ENCODE assay signal across 1 cellular context in the genomic region with DNA sequence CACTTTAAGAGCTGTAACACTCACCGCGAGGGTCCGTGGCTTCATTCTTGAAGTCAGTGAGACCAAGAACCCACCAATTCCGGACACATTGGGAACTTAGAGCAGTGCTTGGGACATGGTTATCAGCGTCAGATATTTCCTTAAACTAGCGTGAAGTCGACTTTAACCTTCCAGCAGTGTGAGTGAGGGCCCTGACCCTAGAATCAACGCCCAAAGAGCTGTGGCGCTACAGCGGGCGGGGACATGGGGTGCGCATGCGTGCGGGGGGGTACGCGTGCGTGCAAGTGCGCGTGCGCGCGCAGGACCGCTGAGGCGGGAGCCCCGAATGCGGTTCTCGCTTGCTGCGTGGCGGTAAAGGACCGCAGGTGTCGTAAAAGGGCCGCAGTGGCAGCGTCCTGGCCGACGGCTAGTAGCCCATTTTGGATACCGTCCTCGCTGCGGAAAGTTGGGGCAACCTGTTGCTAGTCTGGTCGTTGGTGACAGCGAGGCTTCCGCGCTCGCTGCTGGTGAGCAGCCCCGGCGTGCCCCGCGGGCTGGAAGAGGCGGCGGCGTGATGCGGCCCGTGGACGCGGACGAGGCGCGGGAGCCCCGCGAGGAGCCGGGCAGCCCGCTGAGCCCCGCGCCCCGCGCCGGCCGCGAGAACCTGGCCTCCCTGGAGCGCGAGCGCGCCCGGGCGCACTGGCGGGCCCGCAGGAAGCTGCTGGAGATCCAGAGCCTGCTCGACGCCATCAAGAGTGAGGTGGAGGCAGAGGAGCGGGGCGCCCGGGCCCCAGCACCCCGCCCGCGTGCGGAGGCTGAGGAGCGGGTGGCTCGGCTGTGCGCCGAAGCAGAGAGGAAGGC.
A peak's percentile ranks its signal among the peaks of the same experiment; 100 is the strongest.
TF ChIP-seq lines count a peak whose summit lies in the region.

No MANE protein-coding gene starts in this region.

TF ChIP-seq in HepG2, 621 proteins besides CTCF, POLR2A, EP300 and RAD21 (continued from another document and continues in another):
- TF ChIP-seq, protein P1, sequence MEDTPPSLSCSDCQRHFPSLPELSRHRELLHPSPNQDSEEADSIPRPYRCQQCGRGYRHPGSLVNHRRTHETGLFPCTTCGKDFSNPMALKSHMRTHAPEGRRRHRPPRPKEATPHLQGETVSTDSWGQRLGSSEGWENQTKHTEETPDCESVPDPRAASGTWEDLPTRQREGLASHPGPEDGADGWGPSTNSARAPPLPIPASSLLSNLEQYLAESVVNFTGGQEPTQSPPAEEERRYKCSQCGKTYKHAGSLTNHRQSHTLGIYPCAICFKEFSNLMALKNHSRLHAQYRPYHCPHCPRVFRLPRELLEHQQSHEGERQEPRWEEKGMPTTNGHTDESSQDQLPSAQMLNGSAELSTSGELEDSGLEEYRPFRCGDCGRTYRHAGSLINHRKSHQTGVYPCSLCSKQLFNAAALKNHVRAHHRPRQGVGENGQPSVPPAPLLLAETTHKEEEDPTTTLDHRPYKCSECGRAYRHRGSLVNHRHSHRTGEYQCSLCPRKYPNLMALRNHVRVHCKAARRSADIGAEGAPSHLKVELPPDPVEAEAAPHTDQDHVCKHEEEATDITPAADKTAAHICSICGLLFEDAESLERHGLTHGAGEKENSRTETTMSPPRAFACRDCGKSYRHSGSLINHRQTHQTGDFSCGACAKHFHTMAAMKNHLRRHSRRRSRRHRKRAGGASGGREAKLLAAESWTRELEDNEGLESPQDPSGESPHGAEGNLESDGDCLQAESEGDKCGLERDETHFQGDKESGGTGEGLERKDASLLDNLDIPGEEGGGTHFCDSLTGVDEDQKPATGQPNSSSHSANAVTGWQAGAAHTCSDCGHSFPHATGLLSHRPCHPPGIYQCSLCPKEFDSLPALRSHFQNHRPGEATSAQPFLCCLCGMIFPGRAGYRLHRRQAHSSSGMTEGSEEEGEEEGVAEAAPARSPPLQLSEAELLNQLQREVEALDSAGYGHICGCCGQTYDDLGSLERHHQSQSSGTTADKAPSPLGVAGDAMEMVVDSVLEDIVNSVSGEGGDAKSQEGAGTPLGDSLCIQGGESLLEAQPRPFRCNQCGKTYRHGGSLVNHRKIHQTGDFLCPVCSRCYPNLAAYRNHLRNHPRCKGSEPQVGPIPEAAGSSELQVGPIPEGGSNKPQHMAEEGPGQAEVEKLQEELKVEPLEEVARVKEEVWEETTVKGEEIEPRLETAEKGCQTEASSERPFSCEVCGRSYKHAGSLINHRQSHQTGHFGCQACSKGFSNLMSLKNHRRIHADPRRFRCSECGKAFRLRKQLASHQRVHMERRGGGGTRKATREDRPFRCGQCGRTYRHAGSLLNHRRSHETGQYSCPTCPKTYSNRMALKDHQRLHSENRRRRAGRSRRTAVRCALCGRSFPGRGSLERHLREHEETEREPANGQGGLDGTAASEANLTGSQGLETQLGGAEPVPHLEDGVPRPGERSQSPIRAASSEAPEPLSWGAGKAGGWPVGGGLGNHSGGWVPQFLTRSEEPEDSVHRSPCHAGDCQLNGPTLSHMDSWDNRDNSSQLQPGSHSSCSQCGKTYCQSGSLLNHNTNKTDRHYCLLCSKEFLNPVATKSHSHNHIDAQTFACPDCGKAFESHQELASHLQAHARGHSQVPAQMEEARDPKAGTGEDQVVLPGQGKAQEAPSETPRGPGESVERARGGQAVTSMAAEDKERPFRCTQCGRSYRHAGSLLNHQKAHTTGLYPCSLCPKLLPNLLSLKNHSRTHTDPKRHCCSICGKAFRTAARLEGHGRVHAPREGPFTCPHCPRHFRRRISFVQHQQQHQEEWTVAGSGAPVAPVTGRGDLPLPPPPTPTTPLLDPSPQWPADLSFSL (CRISPR knock-in tag; IDR thresholded peaks at IDR 0.05), result no peak
- TF ChIP-seq THAP7 (CRISPR knock-in tag; IDR thresholded peaks at IDR 0.05) (no peak; the same call in 1 of the 2 replicates), FOXP1 (IDR thresholded peaks at IDR 0.05) (no peak), FOXP1 (CRISPR knock-in tag; IDR thresholded peaks at IDR 0.05) (no peak), PHF5A (CRISPR knock-in tag; IDR thresholded peaks at IDR 0.05; ENCODE audit: low read depth, unreplicated experiment) (peak; percentile 85), ZNF558 (CRISPR knock-in tag; IDR thresholded peaks at IDR 0.05; ENCODE audit: borderline replicate concordance) (no peak; the same call in 1 of the 2 replicates), SYNCRIP (IDR thresholded peaks at IDR 0.05; ENCODE audit: insufficient read depth, low read depth, low read length) (no peak), NCOA2 (CRISPR knock-in tag; IDR thresholded peaks at IDR 0.05) (peak; percentile 54; the same call in 1 of the 2 replicates), ESRRA (CRISPR knock-in tag; IDR thresholded peaks at IDR 0.05; ENCODE audit: low read depth) (peak; percentile 51), TFDP2 (CRISPR knock-in tag; IDR thresholded peaks at IDR 0.05) (peak; percentile 97), ZSCAN29 (CRISPR knock-in tag; conservative IDR thresholded peaks at IDR 0.05) (no peak), ZNF574 (CRISPR knock-in tag; IDR thresholded peaks at IDR 0.05) (peak; percentile 81; the same call in 1 of the 2 replicates), ATRX (CRISPR knock-in tag; IDR thresholded peaks at IDR 0.05; ENCODE audit: borderline replicate concordance) (no peak), ZNF577 (CRISPR knock-in tag; IDR thresholded peaks at IDR 0.05; ENCODE audit: borderline replicate concordance, low read depth) (no peak), HOXD1 (CRISPR knock-in tag; IDR thresholded peaks at IDR 0.05) (peak; percentile 32; the same call in 1 of the 2 replicates), ZNF333 (CRISPR knock-in tag; IDR thresholded peaks at IDR 0.05; ENCODE audit: borderline replicate concordance) (no peak), USF2 (IDR thresholded peaks at IDR 0.05; ENCODE audit: low read depth, low read length) (no peak), USF2 (CRISPR knock-in tag; IDR thresholded peaks at IDR 0.05; ENCODE audit: borderline replicate concordance) (0 out of 2 replicates have a peak, but pooled peaks have one; percentile 44), SNAPC4 (CRISPR knock-in tag; IDR thresholded peaks at IDR 0.05) (no peak), FOXK1 (CRISPR knock-in tag; IDR thresholded peaks at IDR 0.05; ENCODE audit: borderline replicate concordance, low read depth) (peak; percentile 67; the same call in 1 of the 2 replicates), SMYD3 (CRISPR knock-in tag; IDR thresholded peaks at IDR 0.05) (peak; percentile 85; the same call in 1 of the 2 replicates), ZNF546 (CRISPR knock-in tag; conservative IDR thresholded peaks at IDR 0.05) (no peak; the same call in 1 of the 2 replicates), RFXANK (CRISPR knock-in tag; IDR thresholded peaks at IDR 0.05) (no peak), ATF7-NPFF (CRISPR knock-in tag; IDR thresholded peaks at IDR 0.05; ENCODE audit: low read depth) (peak; percentile 99), ZNF10 (CRISPR knock-in tag; IDR thresholded peaks at IDR 0.05; ENCODE audit: borderline replicate concordance, low read depth) (no peak), RFX3 (CRISPR knock-in tag; IDR thresholded peaks at IDR 0.05) (no peak), ZNF441 (CRISPR knock-in tag; IDR thresholded peaks at IDR 0.05; ENCODE audit: borderline replicate concordance) (peak; percentile 85), LCORL (IDR thresholded peaks at IDR 0.05) (no peak), LCORL (CRISPR knock-in tag; IDR thresholded peaks at IDR 0.05) (no peak; the same call in 1 of the 2 replicates), ZNF496 (CRISPR knock-in tag; IDR thresholded peaks at IDR 0.05; ENCODE audit: insufficient replicate concordance) (no peak), ZNF773 (CRISPR knock-in tag; IDR thresholded peaks at IDR 0.05; ENCODE audit: borderline replicate concordance) (no peak; the same call in 1 of the 2 replicates)
- TF ChIP-seq, protein P2, sequence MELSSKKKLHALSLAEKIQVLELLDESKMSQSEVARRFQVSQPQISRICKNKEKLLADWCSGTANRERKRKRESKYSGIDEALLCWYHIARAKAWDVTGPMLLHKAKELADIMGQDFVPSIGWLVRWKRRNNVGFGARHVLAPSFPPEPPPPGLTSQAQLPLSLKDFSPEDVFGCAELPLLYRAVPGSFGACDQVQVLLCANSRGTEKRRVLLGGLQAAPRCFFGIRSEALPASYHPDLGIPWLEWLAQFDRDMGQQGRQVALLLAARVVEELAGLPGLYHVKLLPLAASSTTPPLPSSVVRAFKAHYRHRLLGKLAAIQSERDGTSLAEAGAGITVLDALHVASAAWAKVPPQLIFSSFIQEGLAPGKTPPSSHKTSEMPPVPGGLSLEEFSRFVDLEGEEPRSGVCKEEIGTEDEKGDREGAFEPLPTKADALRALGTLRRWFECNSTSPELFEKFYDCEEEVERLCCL (CRISPR knock-in tag; IDR thresholded peaks at IDR 0.05; ENCODE audit: borderline replicate concordance), result no peak; the same call in 1 of the 2 replicates
